Comparison of ENCODE assay signal across 32 cellular contexts in genomic region chr19:15618321-15618720, GRCh38. TPM values are rescaled to one million over a fixed set of nuclear protein-coding genes. Genes with fewer than 3 reads are reported as not detected.
"Had no signal": no experiment of that assay in that cellular context is flagged by ENCODE, and none has a peak within 500 bp of the region (broad histone marks: within the 10 kb centered on the region; RNA-seq: fewer than 3 reads in every experiment).

No MANE protein-coding gene starts in this region.

- DNase-seq: colonic mucosa; cortex of kidney; effector CD8-positive, alpha-beta T cell; effector memory CD8-positive, alpha-beta T cell; endodermal cell; erythroblast; esophagus squamous epithelium; foreskin fibroblast; foreskin melanocyte; gastrocnemius medialis; glutamatergic neuron; heart right ventricle; hippocampal formation; left cardiac atrium; left lung; left ventricle myocardium superior; lower lobe of right lung; mesenchymal stem cell; mucosa of descending colon had no signal

- H3K36me3 ChIP-seq: colonic mucosa, esophagus squamous epithelium, gastrocnemius medialis, heart right ventricle, left lung, lower lobe of right lung had no signal

- H3K27me3 ChIP-seq: colonic mucosa, gastrocnemius medialis had no signal

- H3K4me3 ChIP-seq: colonic mucosa, esophagus squamous epithelium, gastrocnemius medialis, heart right ventricle, left lung, lower lobe of right lung, mucosa of descending colon had no signal

- H3K4me1 Mint-ChIP-seq: endodermal cell, mesothelial cell of epicardium had no signal

- FAIRE-seq: endometrium, islet of Langerhans, keratinocyte had no signal

- H3K9me3 ChIP-seq: colonic mucosa, esophagus squamous epithelium, gastrocnemius medialis, left lung, lower lobe of right lung, mucosa of descending colon had no signal

- H3K27ac ChIP-seq: colonic mucosa, epithelial cell of prostate, esophagus squamous epithelium, gastrocnemius medialis, heart right ventricle, left lung, lower lobe of right lung had no signal

- H3K9me3 Mint-ChIP-seq: dendritic cell treated with granulocyte-macrophage colony-stimulating factor and Interleukin-4, amounts not matched to agents 40 ng/mL and 50 ng/mL, for 4 days; effector memory CD8-positive, alpha-beta T cell had no signal

- H3K27ac Mint-ChIP-seq: dendritic cell treated with granulocyte-macrophage colony-stimulating factor and Interleukin-4, amounts not matched to agents 40 ng/mL and 50 ng/mL, for 4 days; effector memory CD8-positive, alpha-beta T cell; endodermal cell; mesothelial cell of epicardium had no signal

- ATAC-seq: effector memory CD8-positive, alpha-beta T cell; esophagus mucosa; gastrocnemius medialis; heart right ventricle; left cardiac atrium; left lung; left ventricle myocardium superior; lower lobe of right lung; mucosa of descending colon had no signal

- H3K4me1 ChIP-seq: colonic mucosa, esophagus squamous epithelium, gastrocnemius medialis, heart right ventricle, left lung, lower lobe of right lung had no signal

- H3K4me3 Mint-ChIP-seq: dendritic cell treated with granulocyte-macrophage colony-stimulating factor and Interleukin-4, amounts not matched to agents 40 ng/mL and 50 ng/mL, for 4 days; effector memory CD8-positive, alpha-beta T cell; endodermal cell; mesothelial cell of epicardium had no signal

RNA-seq across cellular contexts. Expression of gene CYP4F8, which starts 3.3 kb away (rescaled TPM):
- total RNA-seq: colonic mucosa, dermis microvascular lymphatic vessel endothelial cell, endodermal cell, esophagus mucosa, esophagus squamous epithelium, gastrocnemius medialis, glomerular endothelial cell, heart right ventricle, kidney epithelial cell, left cardiac atrium, left lung, left ventricle myocardium superior, lower lobe of right lung, lung microvascular endothelial cell, mesenteric fat pad, mesothelial cell of epicardium, mucosa of descending colon, myocyte had no signal
- polyA plus RNA-seq: heart right ventricle, keratinocyte had no signal

RNA-seq across cellular contexts. Expression of gene CYP4F3, which starts 22.4 kb away (rescaled TPM):
- total RNA-seq: dermis microvascular lymphatic vessel endothelial cell, endodermal cell, glomerular endothelial cell, kidney epithelial cell, lung microvascular endothelial cell, mesothelial cell of epicardium, myocyte had no signal

RNA-seq across cellular contexts. Expression of gene CYP4F12, which starts 54.6 kb away (rescaled TPM):
- total RNA-seq: dermis microvascular lymphatic vessel endothelial cell, endodermal cell, glomerular endothelial cell, kidney epithelial cell, lung microvascular endothelial cell, mesothelial cell of epicardium, myocyte had no signal
